ENCODE assay signal across 11 cellular contexts in genomic region chr10:80195046-80195574, GRCh38. TPM values are rescaled to one million over a fixed set of nuclear protein-coding genes. Genes with fewer than 3 reads are reported as not detected.
DNase-seq lines count a peak whose midpoint lies in the region; ATAC-seq and TF ChIP-seq lines count a peak whose summit lies in the region.
"Had no signal": no experiment of that assay in that cellular context is flagged by ENCODE, and none has a peak within 500 bp of the region (broad histone marks: within the 10 kb centered on the region; RNA-seq: fewer than 3 reads in every experiment).

No MANE protein-coding gene starts in this region.

- no peaks in the 10 kb centered on the region for H3K36me3 ChIP-seq in thyroid gland

- TF ChIP-seq CTCF in WTC11 (IDR thresholded peaks at IDR 0.05) (no peak), thyroid gland (IDR thresholded peaks at IDR 0.05) (no peak)

- H3K36me3 Mint-ChIP-seq in activated T-cell treated with anti-CD3 and anti-CD28 coated beads, Interleukin-2, amount 50 U/mL, for 24 hours (ENCODE audit: low read depth) = peaks cover 56% of the 10 kb centered on the region
- H3K36me3 Mint-ChIP-seq in WTC11 (no peaks in the 10 kb centered on the region), immature natural killer cell (peaks cover 0 to 4% (median 0%) of the 10 kb centered on the region in 3 donors)
- H3K36me3 Mint-ChIP-seq in stimulated activated memory B cell treated with anti-CD40 and anti-IgM and Interleukin-4, amounts not matched to agents 10 μg/mL and 1 μg/mL and 100 μg/mL, for 72 hours = peaks cover 44% of the 10 kb centered on the region

- peak overlapping the region; percentile 95 for H3K27ac Mint-ChIP-seq in activated T-cell treated with anti-CD3 and anti-CD28 coated beads, Interleukin-2, amount 50 U/mL, for 24 hours
- H3K27ac Mint-ChIP-seq in WTC11 (no peak overlapping the region; the same call in 1 of the 2 replicates), immature natural killer cell (peak overlapping the region; percentile 87 to 96 (median 92))
- H3K27ac Mint-ChIP-seq in stimulated activated memory B cell treated with anti-CD40 and anti-IgM and Interleukin-4, amounts not matched to agents 10 μg/mL and 1 μg/mL and 100 μg/mL, for 72 hours = peak overlapping the region; percentile 97

- no peak overlapping the region for H3K4me3 ChIP-seq in thyroid gland (replicated peaks in 1 of 3)

- POLR2A ChIA-PET in WTC11 (lab: Charles Lee) = interaction anchor here (1.7 kb wide), 1 partner anchor 10 kb away, joined by 6 read pairs; the partner anchor contains the start of gene ANXA11

- H3K27me3 ChIP-seq in thyroid gland = no peaks in the 10 kb centered on the region
- H3K27me3 ChIP-seq: brain microvascular endothelial cell had no signal

- H3K4me1 Mint-ChIP-seq in activated T-cell treated with anti-CD3 and anti-CD28 coated beads, Interleukin-2, amount 50 U/mL, for 24 hours (ENCODE audit: low read depth) = peaks cover 78% of the 10 kb centered on the region
- H3K4me1 Mint-ChIP-seq in WTC11 (peaks cover 56% of the 10 kb centered on the region), immature natural killer cell (peaks cover 72 to 80% of the 10 kb centered on the region in 2 donors)
- peaks cover 64% of the 10 kb centered on the region for H3K4me1 Mint-ChIP-seq in stimulated activated memory B cell treated with anti-CD40 and anti-IgM and Interleukin-4, amounts not matched to agents 10 μg/mL and 1 μg/mL and 100 μg/mL, for 72 hours

- no peak for DNase-seq in activated T-cell treated with anti-CD3 and anti-CD28 coated beads, Interleukin-2, amount 50 U/mL, for 24 hours
- DNase-seq in activated T-cell treated with anti-CD3 and anti-CD28 coated beads, Interleukin-2, amount 50 U/mL, for 1 hour = no peak
- DNase-seq in WTC11 (ENCODE audit: low spot score) = no peak
- no peak for DNase-seq in immature natural killer cell
- no peak for DNase-seq in thyroid gland
- DNase-seq: brain microvascular endothelial cell; nucleus accumbens; stimulated activated CD4-positive, alpha-beta T cell treated with anti-CD3 and anti-CD28 coated beads, Interleukin-2, amount 100 ng/mL, for 24 hours had no signal

- intact Hi-C loops in thyroid gland (cut with DNase I) = no loop called here

- 51 to 68% methylated on average over 4 of the region's 4 CpGs for WGBS in thyroid gland, 2 donors

- no peaks in the 10 kb centered on the region for H3K27me3 Mint-ChIP-seq in activated T-cell treated with anti-CD3 and anti-CD28 coated beads, Interleukin-2, amount 50 U/mL, for 24 hours
- H3K27me3 Mint-ChIP-seq in WTC11 (ENCODE audit: low read depth) (no peaks in the 10 kb centered on the region), immature natural killer cell (ENCODE audit: low read depth in 3 of 3) (peaks cover 5 to 27% (median 12%) of the 10 kb centered on the region in 3 donors)
- no peaks in the 10 kb centered on the region for H3K27me3 Mint-ChIP-seq in stimulated activated memory B cell treated with anti-CD40 and anti-IgM and Interleukin-4, amounts not matched to agents 10 μg/mL and 1 μg/mL and 100 μg/mL, for 72 hours

- CTCF ChIA-PET in WTC11 (lab: Charles Lee) = interaction anchor here (1.1 to 1.9 kb wide), 4 partner anchors 9 to 66 kb away, joined by 3 to 9 read pairs (median 6); no protein-coding TSS in a partner anchor

- H3K27ac ChIP-seq in thyroid gland = peak overlapping the region in 1 of 3 donors; percentile 4
- H3K27ac ChIP-seq: brain microvascular endothelial cell had no signal

- ATAC-seq in WTC11 (peak; percentile 15), GM18520 (IDR thresholded peaks at IDR 0.05; ENCODE audit: unreplicated experiment) (no peak), GM19455 (IDR thresholded peaks at IDR 0.05; ENCODE audit: unreplicated experiment) (no peak)
- no peak for ATAC-seq in stimulated activated memory B cell treated with anti-CD40 and anti-IgM and Interleukin-4, amounts not matched to agents 10 μg/mL and 1 μg/mL and 100 μg/mL, for 72 hours

- no peaks in the 10 kb centered on the region for H3K9me3 ChIP-seq in thyroid gland

- H3K4me3 Mint-ChIP-seq in activated T-cell treated with anti-CD3 and anti-CD28 coated beads, Interleukin-2, amount 50 U/mL, for 24 hours = no peak overlapping the region
- H3K4me3 Mint-ChIP-seq in WTC11 (no peak overlapping the region), immature natural killer cell (peak overlapping the region in 1 of 5 donors; percentile 11)
- H3K4me3 Mint-ChIP-seq in stimulated activated memory B cell treated with anti-CD40 and anti-IgM and Interleukin-4, amounts not matched to agents 10 μg/mL and 1 μg/mL and 100 μg/mL, for 72 hours = no peak overlapping the region

- TF ChIP-seq POLR2A in thyroid gland (IDR thresholded peaks at IDR 0.05) = no peak

- peaks cover 44 to 47% of the 10 kb centered on the region in 2 donors for H3K4me1 ChIP-seq in thyroid gland

- peaks cover 10% of the 10 kb centered on the region for H3K9me3 Mint-ChIP-seq in activated T-cell treated with anti-CD3 and anti-CD28 coated beads, Interleukin-2, amount 50 U/mL, for 24 hours
- H3K9me3 Mint-ChIP-seq in WTC11 = no peaks in the 10 kb centered on the region
- H3K9me3 Mint-ChIP-seq in immature natural killer cell = no peaks in the 10 kb centered on the region
- peaks cover 4% of the 10 kb centered on the region for H3K9me3 Mint-ChIP-seq in stimulated activated memory B cell treated with anti-CD40 and anti-IgM and Interleukin-4, amounts not matched to agents 10 μg/mL and 1 μg/mL and 100 μg/mL, for 72 hours

TF ChIP-seq in WTC11, 78 proteins besides CTCF, POLR2A, EP300 and RAD21 (continues in another document):
- no peak for TF ChIP-seq HMGXB4 (CRISPR knock-in tag; IDR thresholded peaks at IDR 0.05)
- no peak for TF ChIP-seq JAZF1 (CRISPR knock-in tag; IDR thresholded peaks at IDR 0.05)
- TF ChIP-seq FOXP4 (CRISPR knock-in tag; IDR thresholded peaks at IDR 0.05) = no peak
- TF ChIP-seq GABPB1 (CRISPR knock-in tag; IDR thresholded peaks at IDR 0.05) = no peak
- no peak for TF ChIP-seq ARID4B (CRISPR knock-in tag; IDR thresholded peaks at IDR 0.05; ENCODE audit: borderline replicate concordance)
- no peak for TF ChIP-seq ETV6 (CRISPR knock-in tag; IDR thresholded peaks at IDR 0.05)

RNA-seq across cellular contexts. Expression of gene ANXA11, which starts 10.2 kb away (rescaled TPM):
- total RNA-seq in WTC11 (2021) = 67.5 to 83.3 TPM (median 80.1 TPM) in 3 replicates
- 100 to 1,000 TPM; 136 to 270 (median 181) TPM for polyA plus RNA-seq in immature natural killer cell
- 100 to 1,000 TPM in 1 of 4 donors, 10 to 100 TPM in 3; 77.5 to 106 (median 90.8) TPM for total RNA-seq in thyroid gland
